17 cellular contexts compared by ENCODE assay signal in genomic region chr19:579111-579841, GRCh38. TPM values are rescaled to one million over a fixed set of nuclear protein-coding genes. Genes with fewer than 3 reads are reported as not detected.
A peak's percentile ranks its signal among the peaks of the same experiment; 100 is the strongest.
DNase-seq lines count a peak whose midpoint lies in the region; ATAC-seq and TF ChIP-seq lines count a peak whose summit lies in the region.
"Had no signal": no experiment of that assay in that cellular context is flagged by ENCODE, and none has a peak within 500 bp of the region (broad histone marks: within the 10 kb centered on the region; RNA-seq: fewer than 3 reads in every experiment).

No MANE protein-coding gene starts in this region.

- H3K36me3 ChIP-seq in heart right ventricle = peaks cover 0 to 63% (median 26%) of the 10 kb centered on the region in 9 donors
- peaks cover 52% of the 10 kb centered on the region for H3K36me3 ChIP-seq in endodermal cell (ENCODE audit: control insufficient read depth, insufficient read depth, low read length)
- peaks cover 4 to 54% of the 10 kb centered on the region in 2 donors for H3K36me3 ChIP-seq in psoas muscle (ENCODE audit: insufficient read depth in 1 of 2, low read depth in 1 of 2)

- H3K36me3 Mint-ChIP-seq in endodermal cell (ENCODE audit: low read depth) = peaks cover 19% of the 10 kb centered on the region
- peaks cover 14% of the 10 kb centered on the region for H3K36me3 Mint-ChIP-seq in Calu3 (ENCODE audit: insufficient read depth, unreplicated experiment)

- H3K4me3 Mint-ChIP-seq in endodermal cell = no peak overlapping the region
- no peak overlapping the region for H3K4me3 Mint-ChIP-seq in Calu3 (ENCODE audit: low read depth, unreplicated experiment)
- H3K4me3 Mint-ChIP-seq: CD4-positive, alpha-beta T cell; H9 had no signal

- peaks cover 11% of the 10 kb centered on the region for H3K4me1 Mint-ChIP-seq in endodermal cell
- H3K4me1 Mint-ChIP-seq in Calu3 (ENCODE audit: low read depth, unreplicated experiment) = peaks cover 8% of the 10 kb centered on the region

- H3K9me3 Mint-ChIP-seq in endodermal cell (no peaks in the 10 kb centered on the region), Calu3 (ENCODE audit: low read depth, unreplicated experiment) (no peaks in the 10 kb centered on the region)
- H3K9me3 Mint-ChIP-seq: CD4-positive, alpha-beta T cell; H9 had no signal

- peak overlapping the region in 5 of 10 donors; percentile 10 to 96 (median 36) for H3K27ac ChIP-seq in heart right ventricle
- peak overlapping the region; percentile 11 for H3K27ac ChIP-seq in endodermal cell (ENCODE audit: low read depth, low read length)
- peak overlapping the region; percentile 41 for H3K27ac ChIP-seq in psoas muscle
- H3K27ac ChIP-seq: PC-9 had no signal

- CTCF ChIA-PET in Calu3 (lab: Charles Lee) = no interaction called here

- 67 to 78% methylated on average over 46 of the region's 46 CpGs for WGBS in heart right ventricle, 2 donors
- WGBS in endodermal cell (ENCODE audit: insufficient coverage in 1 of 2, insufficient read length in 1 of 2), 2 experiments = 96 to 97% methylated on average over 40 to 46 of the region's 46 CpGs
- 74 to 84% (median 83%) methylated on average over 46 of the region's 46 CpGs for WGBS in psoas muscle, 3 donors

- H3K9me3 ChIP-seq in heart right ventricle (no peaks in the 10 kb centered on the region), endodermal cell (ENCODE audit: control insufficient read depth, low read length) (no peaks in the 10 kb centered on the region), psoas muscle (no peaks in the 10 kb centered on the region)
- H3K9me3 ChIP-seq: BE2C, MG63 had no signal

- no peak for ATAC-seq in Right ventricle myocardium inferior
- no peak for ATAC-seq in heart right ventricle
- no peak for ATAC-seq in psoas muscle

- H3K27me3 ChIP-seq in heart right ventricle (no peaks in the 10 kb centered on the region), endodermal cell (ENCODE audit: control insufficient read depth, insufficient read depth, low read length, poor library complexity, severe bottlenecking) (no peaks in the 10 kb centered on the region), psoas muscle (ENCODE audit: insufficient read depth in 3 of 3, low read length in 2 of 3) (no peaks in the 10 kb centered on the region)
- H3K27me3 ChIP-seq: BE2C, MG63 had no signal

- peak overlapping the region in 2 of 10 donors; percentile 3 to 20 for H3K4me3 ChIP-seq in heart right ventricle
- H3K4me3 ChIP-seq in endodermal cell (ENCODE audit: low read length) = no peak overlapping the region
- H3K4me3 ChIP-seq in psoas muscle = no peak overlapping the region
- H3K4me3 ChIP-seq: MG63, PC-9 had no signal

- intact Hi-C loops in Right ventricle myocardium inferior (cut with DNase I) = loop anchor here (5.0 to 10.0 kb wide), 2 partner anchors 83 to 216 kb away; partner anchors contain the start of genes PTBP1 and RNF126
- intact Hi-C loops in heart right ventricle (cut with DNase I) = no loop called here
- intact Hi-C loops in psoas muscle (cut with DNase I) = loop anchor here (5.0 to 10.0 kb wide), 3 partner anchors 48 to 826 kb away; partner anchors contain the start of genes DAZAP1 (in 1 of the 2), GAMT (in 1 of the 2) and POLRMT (in 1 of the 2)
- intact Hi-C loops in Calu3 (cut with micrococcal nuclease; ENCODE audit: unreplicated experiment) = no loop called here

- no peak overlapping the region for H3K27ac Mint-ChIP-seq in endodermal cell
- H3K27ac Mint-ChIP-seq in Calu3 (ENCODE audit: unreplicated experiment) = no peak overlapping the region
- H3K27ac Mint-ChIP-seq: CD4-positive, alpha-beta T cell had no signal

- TF ChIP-seq CTCF in heart right ventricle (IDR thresholded peaks at IDR 0.05) (no peak), endodermal cell (conservative IDR thresholded peaks at IDR 0.05) (no peak), psoas muscle (IDR thresholded peaks at IDR 0.05) (no peak), Calu3 (IDR thresholded peaks at IDR 0.05; ENCODE audit: unreplicated experiment) (no peak)

- peaks cover 23 to 97% (median 66%) of the 10 kb centered on the region in 9 donors for H3K4me1 ChIP-seq in heart right ventricle
- peaks cover 3% of the 10 kb centered on the region for H3K4me1 ChIP-seq in endodermal cell (ENCODE audit: control insufficient read depth, insufficient read depth, low read length)
- peaks cover 52% of the 10 kb centered on the region for H3K4me1 ChIP-seq in psoas muscle

- BruUV-seq in Calu3 (replicated peaks; lab: Mats Ljungman, UMichigan) = no TSS peak

- H3K27me3 Mint-ChIP-seq in endodermal cell (ENCODE audit: insufficient read depth) (no peaks in the 10 kb centered on the region), Calu3 (ENCODE audit: unreplicated experiment) (no peaks in the 10 kb centered on the region)

- no peak overlapping the region for H3K9ac ChIP-seq in endodermal cell (ENCODE audit: extremely low read depth, low read length, poor library complexity, severe bottlenecking)

- DNase-seq in Right ventricle myocardium inferior (ENCODE audit: missing footprints) (peak; percentile 61), heart right ventricle (no peak), endodermal cell (peak; percentile 41), psoas muscle (no peak), Calu3 (no peak)
- no peak for DNase-seq in stimulated activated CD4-positive, alpha-beta T cell treated with anti-CD3 and anti-CD28 coated beads, Interleukin-2, amount 100 ng/mL, for 24 hours
- DNase-seq: 8988T; BE2C; CD4-positive, alpha-beta T cell; H9; Karpas-422; MG63; NCI-H1092 treated with DMSO at 0.1 percent for 48 hours; NCI-H2081 treated with DMSO at 0.1 percent for 48 hours; NCI-H510A; NCI-H82; PC-9 had no signal

RNA-seq across cellular contexts. Expression of gene BSG, which starts 6.9 kb away (rescaled TPM):
- total RNA-seq in Right ventricle myocardium inferior (1,651 TPM), heart right ventricle (1,000 to 10,000 TPM; 1,225 to 2,457 (median 1,705) TPM), endodermal cell (100 to 1,000 TPM; 808 to 833 TPM), psoas muscle (100 to 1,000 TPM; 172 to 381 (median 300) TPM), Calu3 (2022) (354 and 394 TPM in 2 replicates)
- polyA plus RNA-seq in heart right ventricle (1,000 to 10,000 TPM in 1 of 2 donors, 100 to 1,000 TPM in 1; 829 to 5,252 TPM), psoas muscle (100 to 1,000 TPM; 202 to 308 (median 299) TPM)
- 629 TPM for polyA plus RNA-seq in endodermal cell (2013, experiment 1 of 2)
- polyA plus RNA-seq in endodermal cell (2013, experiment 2 of 2) = 588 TPM

RNA-seq across cellular contexts. Expression of gene HCN2, which starts 10.4 kb away (rescaled TPM):
- 4.5 TPM for total RNA-seq in Right ventricle myocardium inferior
- total RNA-seq in heart right ventricle = 10 to 100 TPM in 1 of 10 donors, 1 to 10 TPM in 9; 1.9 to 10.7 (median 5.1) TPM
- polyA plus RNA-seq in heart right ventricle = 1 to 10 TPM in 1 of 2 donors, under 1 TPM in 1; 0.90 to 4.7 TPM
- total RNA-seq in endodermal cell = under 1 TPM; 0.15 to 0.75 TPM
- 1.2 TPM for polyA plus RNA-seq in endodermal cell (2013, experiment 1 of 2)
- 0.79 TPM for polyA plus RNA-seq in endodermal cell (2013, experiment 2 of 2)
- total RNA-seq in psoas muscle = under 1 TPM in 2 of 4 donors, not detected in 2; 0.08 to 0.13 TPM
- polyA plus RNA-seq in psoas muscle = under 1 TPM in 2 of 3 donors, not detected in 1; 0.04 to 0.05 TPM
- total RNA-seq in Calu3 (2022) = 0.09 and 0.32 TPM in 2 replicates

RNA-seq across cellular contexts. Expression of gene GZMM, which starts 35.4 kb away (rescaled TPM):
- total RNA-seq in Right ventricle myocardium inferior = not detected
- total RNA-seq in heart right ventricle = 1 to 10 TPM in 1 of 10 donors, under 1 TPM in 3, not detected in 6; 0.25 to 2.7 (median 0.37) TPM
- under 1 TPM in 1 of 2 donors, not detected in 1; 0.46 TPM for polyA plus RNA-seq in heart right ventricle
- total RNA-seq in endodermal cell = under 1 TPM in 1 of 2 donors, not detected in 1; 0.51 TPM
- not detected for polyA plus RNA-seq in endodermal cell (2013, experiment 1 of 2)
- not detected for polyA plus RNA-seq in endodermal cell (2013, experiment 2 of 2)
- not detected for total RNA-seq in psoas muscle
- under 1 TPM; 0.11 to 0.23 (median 0.14) TPM for polyA plus RNA-seq in psoas muscle
- total RNA-seq in Calu3 (2022) = 0.42 TPM in 1 of 2 replicates, not detected in the other

RNA-seq across cellular contexts. Expression of gene CDC34, which starts 47.7 kb away (rescaled TPM):
- total RNA-seq in Right ventricle myocardium inferior = 109 TPM
- 100 to 1,000 TPM in 2 of 10 donors, 10 to 100 TPM in 8; 70.2 to 116 (median 76.7) TPM for total RNA-seq in heart right ventricle
- 100 to 1,000 TPM; 120 to 162 TPM for polyA plus RNA-seq in heart right ventricle
- total RNA-seq in endodermal cell = 100 to 1,000 TPM; 128 to 138 TPM
- polyA plus RNA-seq in endodermal cell (2013, experiment 1 of 2) = 116 TPM
- 123 TPM for polyA plus RNA-seq in endodermal cell (2013, experiment 2 of 2)
- 100 to 1,000 TPM in 1 of 4 donors, 10 to 100 TPM in 3; 72.6 to 107 (median 83.0) TPM for total RNA-seq in psoas muscle
- 100 to 1,000 TPM; 113 to 160 (median 123) TPM for polyA plus RNA-seq in psoas muscle
- total RNA-seq in Calu3 (2022) = 46.1 and 50.6 TPM in 2 replicates

RNA-seq across cellular contexts. Expression of gene POLRMT, which starts 54.1 kb away (rescaled TPM):
- total RNA-seq in Right ventricle myocardium inferior (51.2 TPM), heart right ventricle (10 to 100 TPM; 37.2 to 61.7 (median 45.3) TPM), endodermal cell (10 to 100 TPM; 76.6 to 86.4 TPM), psoas muscle (10 to 100 TPM; 66.1 to 99.8 (median 81.4) TPM), Calu3 (2022) (51.4 and 57.5 TPM in 2 replicates)
- polyA plus RNA-seq in heart right ventricle (100 to 1,000 TPM in 1 of 2 donors, 10 to 100 TPM in 1; 43.2 to 159 TPM), psoas muscle (10 to 100 TPM; 61.7 to 79.6 (median 66.5) TPM)
- 58.5 TPM for polyA plus RNA-seq in endodermal cell (2013, experiment 1 of 2)
- 53.7 TPM for polyA plus RNA-seq in endodermal cell (2013, experiment 2 of 2)

Comparison
In these comparisons a context has a peak if more than half of its experiments do, and no peak if none do; other contexts are left out.
1. DNase-seq: peak in Right ventricle myocardium inferior (single experiment) and endodermal cell (single experiment); none in heart right ventricle (0 of 2), psoas muscle (0 of 2), stimulated activated CD4-positive, alpha-beta T cell treated with anti-CD3 and anti-CD28 coated beads, Interleukin-2, amount 100 ng/mL, for 24 hours (0 of 2) and Calu3 (single experiment).
2. intact Hi-C loops: an anchor here in Right ventricle myocardium inferior (5.0 to 10.0 kb wide) and psoas muscle (5.0 to 10.0 kb wide); none called in heart right ventricle and Calu3.